24 cellular contexts compared by ENCODE assay signal in genomic region chr11:76400967-76401366, GRCh38.
"Had no signal": no experiment of that assay in that cellular context is flagged by ENCODE, and none has a peak within 500 bp of the region (broad histone marks: within the 10 kb centered on the region; RNA-seq: fewer than 3 reads in every experiment).

No MANE protein-coding gene starts in this region.

- H2AFZ ChIP-seq: PC-9 had no signal

- H3K27ac ChIP-seq: PC-9, Peyer's patch, SJCRH30 had no signal

- H3K4me1 ChIP-seq: Peyer's patch, SJCRH30 had no signal

- H3K4me3 ChIP-seq: MG63, PC-9, Peyer's patch, SJCRH30 had no signal

- H3K4me2 ChIP-seq: PC-9 had no signal

- H3K9me3 ChIP-seq: MG63, Peyer's patch, SJCRH30 had no signal

- H3K27me3 ChIP-seq: MG63, Peyer's patch, SJCRH30 had no signal

- DNase-seq: IMR-90; Karpas-422; KG1; MG63; NCI-H1092; NCI-H1105 treated with DMSO at 0.1 percent for 48 hours; NCI-H1417 treated with DMSO at 0.1 percent for 48 hours; NCI-H146; NCI-H1694 treated with DMSO at 0.1 percent for 48 hours; NCI-H2029; NCI-H2081 treated with DMSO at 0.1 percent for 48 hours; NCI-H2171; NCI-H226; NCI-H446; NCI-H510A; NCI-H524 treated with DMSO at 0.1 percent for 48 hours; NCI-H69; NCI-H774; NK-92 treated with Interleukin-12 subunit alpha and Interleukin-12 subunit beta, amount 100 ng/mL, for 24 hours; OCI-M1; PC-9; Peyer's patch; SHP77 treated with DMSO at 0.1 percent for 48 hours; SJCRH30 had no signal

- H3K36me3 ChIP-seq: MG63, Peyer's patch, SJCRH30 had no signal
